11 cellular contexts compared by ENCODE assay signal in the genomic region with DNA sequence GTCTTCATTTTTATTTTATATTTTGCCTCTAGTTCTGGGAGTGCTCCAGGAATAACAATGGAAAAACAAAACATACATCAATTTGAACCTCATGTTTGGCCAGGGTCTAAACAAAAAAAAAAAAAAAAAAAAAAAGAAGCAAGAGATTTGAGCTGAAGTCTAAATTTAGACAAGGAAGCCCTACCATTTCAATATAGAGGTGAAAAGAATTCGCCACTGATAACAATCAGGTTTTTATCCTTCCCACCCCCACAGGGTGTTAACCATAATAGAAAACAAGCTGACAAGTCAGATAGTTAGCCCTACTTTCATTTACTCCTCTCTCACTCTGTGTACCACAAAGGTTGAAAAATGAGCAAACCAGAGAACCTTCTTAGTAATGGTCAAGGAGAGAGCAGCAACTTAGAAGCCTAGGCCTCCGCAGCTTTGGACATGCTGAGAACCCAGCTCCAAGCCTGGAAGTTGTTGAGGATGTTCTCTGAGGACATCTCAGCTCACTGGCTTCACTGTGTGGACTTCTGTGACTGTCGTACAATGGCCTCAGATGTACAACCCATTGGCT.
DNase-seq lines count a peak whose midpoint lies in the region; ATAC-seq, FAIRE-seq and TF ChIP-seq lines count a peak whose summit lies in the region.
"Had no signal": no experiment of that assay in that cellular context is flagged by ENCODE, and none has a peak within 500 bp of the region (broad histone marks: within the 10 kb centered on the region; RNA-seq: fewer than 3 reads in every experiment).

No MANE protein-coding gene starts in this region.

- no peak for TF ChIP-seq RAD21 in HepG2 (CRISPR knock-in tag; IDR thresholded peaks at IDR 0.05)

- intact Hi-C loops in HepG2 (cut with micrococcal nuclease; ENCODE audit: unreplicated experiment) = no loop called here

- in situ Hi-C loops in HepG2 (cut with HindIII; ENCODE audit: extremely low pct_ligation_motif_present, low pct_unique_long_range_greater_than_20kb) = no loop called here

- DNase-seq in HepG2 (ENCODE audit: low spot score) (no peak), inferior parietal cortex (ENCODE audit: extremely low spot score) (no peak), COLO829 (ENCODE audit: low spot score) (no peak)
- DNase-seq: EL, MV-4-11 had no signal

- no peaks in the 10 kb centered on the region for H3K79me2 ChIP-seq in HepG2 (ENCODE audit: insufficient read depth, low read length)

- TF ChIP-seq EP300 in HepG2 (IDR thresholded peaks at IDR 0.05; ENCODE audit: low read depth in 2 of 2, low read length in 2 of 2) = no peak
- no peak for TF ChIP-seq EP300 in HepG2 (CRISPR knock-in tag; IDR thresholded peaks at IDR 0.05; ENCODE audit: borderline replicate concordance)

- no peak overlapping the region for H2AFZ ChIP-seq in HepG2 (ENCODE audit: low read length)

- CTCF ChIA-PET in HepG2 (lab: Yijun Ruan, JAX; ENCODE audit: low intra/inter-chr PET ratio, low total read pairs) = no interaction called here

- 0 out of 2 replicates have a peak overlapping the region, but pooled peaks have one; percentile 26 for H3K4me2 ChIP-seq in HepG2 (ENCODE audit: low read depth, low read length)

- H3K27ac ChIP-seq in HepG2 (ENCODE audit: extremely low read length, insufficient read depth, low read length) = no peak overlapping the region

- H3K4me1 ChIP-seq in HepG2 (ENCODE audit: insufficient read depth, low read length) = peaks cover 32% of the 10 kb centered on the region

- no peak for TF ChIP-seq POLR2A in HepG2 (IDR thresholded peaks at IDR 0.05; ENCODE audit: insufficient read depth in 1 of 2, low read depth in 2 of 2, low read length in 2 of 2)

- POLR2A ChIA-PET in HepG2 (lab: Yijun Ruan, JAX) = interaction anchor here (1.0 to 1.1 kb wide), 2 partner anchors 13 to 20 kb away, joined by 3 read pairs; no protein-coding TSS in a partner anchor

- no peaks in the 10 kb centered on the region for H3K9me3 ChIP-seq in HepG2 (ENCODE audit: low read length)

- ATAC-seq in GM18519 (IDR thresholded peaks at IDR 0.05; ENCODE audit: low FRiP score, unreplicated experiment) (peak; percentile 61), GM21447 (IDR thresholded peaks at IDR 0.05; ENCODE audit: unreplicated experiment) (peak; percentile 90), HG03460 (IDR thresholded peaks at IDR 0.05; ENCODE audit: unreplicated experiment) (peak; percentile 62), HepG2 (no peak; the same call in 2 of the 3 replicates), HG02642 (IDR thresholded peaks at IDR 0.05; ENCODE audit: poor library complexity, unreplicated experiment) (no peak), HG03571 (IDR thresholded peaks at IDR 0.05; ENCODE audit: unreplicated experiment) (no peak)

- FAIRE-seq in HepG2 (lab: Jason Lieb, UNC) = no peak
- FAIRE-seq: colon had no signal

- 69% methylated on average over 3 of the region's 3 CpGs for WGBS in HepG2 (ENCODE audit: low lambda C conversion rate)

- BruUV-seq in HepG2 (replicated peaks; lab: Mats Ljungman, UMichigan) = no TSS peak

- no peaks in the 10 kb centered on the region; a peak in 2 of 5 replicates for H3K27me3 ChIP-seq in HepG2 (ENCODE audit: control insufficient read depth in 1 of 2, insufficient read depth in 2 of 2, low read length in 2 of 2)

- no peak for TF ChIP-seq CTCF in HepG2 (CRISPR knock-in tag; IDR thresholded peaks at IDR 0.05)

- no peak overlapping the region for H3K4me3 ChIP-seq in HepG2 (replicated peaks in 1 of 3; ENCODE audit: insufficient read depth in 1 of 3, low read depth in 2 of 3, low read length in 3 of 3)

- H3K9ac ChIP-seq in HepG2 (ENCODE audit: insufficient read depth, low read depth, low read length) = no peak overlapping the region

- no peaks in the 10 kb centered on the region for H3K36me3 ChIP-seq in HepG2 (replicated peaks in 1 of 2; ENCODE audit: control insufficient read depth in 1 of 2, insufficient read depth in 2 of 2, low read length in 2 of 2)

- no peaks in the 10 kb centered on the region for H4K20me1 ChIP-seq in HepG2 (ENCODE audit: insufficient read depth, low read length)

TF ChIP-seq in HepG2, 621 proteins besides CTCF, POLR2A, EP300 and RAD21:
- TF ChIP-seq ZSCAN31 (CRISPR knock-in tag; IDR thresholded peaks at IDR 0.05; ENCODE audit: low read depth) = no peak
- no peak for TF ChIP-seq SIX4 (CRISPR knock-in tag; IDR thresholded peaks at IDR 0.05)
- peak; percentile 13 for TF ChIP-seq HNRNPK (IDR thresholded peaks at IDR 0.05; ENCODE audit: low read depth, low read length, poor library complexity, severe bottlenecking)
- TF ChIP-seq MED8 (CRISPR knock-in tag; IDR thresholded peaks at IDR 0.05; ENCODE audit: insufficient replicate concordance) = no peak

Comparison
In these comparisons a context has a peak if more than half of its experiments do, and no peak if none do; other contexts are left out.
1. ATAC-seq: peak in GM18519 (single experiment), GM21447 (single experiment) and HG03460 (single experiment); none in HepG2 (single experiment), HG02642 (single experiment) and HG03571 (single experiment).